Comparison of ENCODE assay signal across 8 cellular contexts in genomic region chr7:28955723-28956607, GRCh38. TPM values are rescaled to one million over a fixed set of nuclear protein-coding genes. Genes with fewer than 3 reads are reported as not detected.
DNase-seq lines count a peak whose midpoint lies in the region; ATAC-seq and TF ChIP-seq lines count a peak whose summit lies in the region.

No MANE protein-coding gene starts in this region.

- peaks cover 71% of the 10 kb centered on the region for H3K27me3 Mint-ChIP-seq in endodermal cell (ENCODE audit: insufficient read depth)
- H3K27me3 Mint-ChIP-seq in memory B cell: peaks cover 28% of the 10 kb centered on the region

- no peaks in the 10 kb centered on the region for H3K79me2 ChIP-seq in GM23248 (ENCODE audit: insufficient read depth)

- H3K9ac ChIP-seq in GM23248 (no peak overlapping the region), endodermal cell (ENCODE audit: extremely low read depth, low read length, poor library complexity, severe bottlenecking) (peak overlapping the region; percentile 15)

- H3K36me3 ChIP-seq in GM23248 (ENCODE audit: low read depth) (no peaks in the 10 kb centered on the region), endodermal cell (ENCODE audit: control insufficient read depth, insufficient read depth, low read length) (no peaks in the 10 kb centered on the region)

- H3F3A ChIP-seq in GM23248 (ENCODE audit: insufficient read depth): no peaks in the 10 kb centered on the region

- H3K4me3 ChIP-seq in AG10803 (ENCODE audit: low read length) (no peak overlapping the region; the same call in 1 of the 2 replicates), GM23248 (peak overlapping the region; percentile 48), endodermal cell (ENCODE audit: low read length) (peak overlapping the region; percentile 75)

- H3K36me3 Mint-ChIP-seq in endodermal cell (ENCODE audit: low read depth): no peaks in the 10 kb centered on the region
- H3K36me3 Mint-ChIP-seq in memory B cell: no peaks in the 10 kb centered on the region

- peak; percentile 35 for ATAC-seq in memory B cell (ENCODE audit: low read depth)
- no peak for ATAC-seq in GM21723 (IDR thresholded peaks at IDR 0.05; ENCODE audit: unreplicated experiment)
- no peak for ATAC-seq in HG03439 (IDR thresholded peaks at IDR 0.05; ENCODE audit: unreplicated experiment)

- CTCF ChIA-PET in RWPE1 (lab: Yijun Ruan, JAX): interaction anchor here (0.5 to 4.6 kb wide), 36 partner anchors 12 to 1086 kb away, joined by 3 to 37 read pairs (median 3); partner anchors contain the start of gene CPVL

- DNase-seq in AG10803 (ENCODE audit: low read depth) (no peak), GM23248 (peak; percentile 66), RWPE1 (ENCODE audit: low spot score) (peak; percentile 63), endodermal cell (peak; percentile 94), memory B cell (ENCODE audit: low spot score in 2 of 2) (no peak)

- H3K27ac ChIP-seq in GM23248 (no peak overlapping the region), RWPE1 (no peak overlapping the region), endodermal cell (ENCODE audit: low read depth, low read length) (no peak overlapping the region), temporal lobe (ENCODE audit: low read depth, low read length) (peak overlapping the region; percentile 17)

- H3K4me2 ChIP-seq in GM23248 (ENCODE audit: unreplicated experiment): peak overlapping the region; percentile 51

- H3K27me3 ChIP-seq in GM23248 (replicated peaks; ENCODE audit: insufficient read depth) (peaks cover 32% of the 10 kb centered on the region; the same call in 1 of the 2 replicates), endodermal cell (ENCODE audit: control insufficient read depth, insufficient read depth, low read length, poor library complexity, severe bottlenecking) (peaks cover 28% of the 10 kb centered on the region)

- in situ Hi-C loops in GM23248 (cut with MboI): no loop called here

- peak; percentile 38 for TF ChIP-seq CTCF in AG10803 (conservative IDR thresholded peaks at IDR 0.05; ENCODE audit: low read length)
- peak; percentile 38; the same call in 1 of the 2 replicates for TF ChIP-seq CTCF in RWPE1 (conservative IDR thresholded peaks at IDR 0.05; ENCODE audit: low read depth)
- TF ChIP-seq CTCF in endodermal cell (conservative IDR thresholded peaks at IDR 0.05): peak; percentile 76

- H3K4me1 ChIP-seq in GM23248 (ENCODE audit: insufficient read depth) (no peaks in the 10 kb centered on the region), endodermal cell (ENCODE audit: control insufficient read depth, insufficient read depth, low read length) (no peaks in the 10 kb centered on the region)

- no peak overlapping the region for H3K27ac Mint-ChIP-seq in endodermal cell
- no peak overlapping the region for H3K27ac Mint-ChIP-seq in memory B cell

- H3K9me3 Mint-ChIP-seq in endodermal cell (no peaks in the 10 kb centered on the region), memory B cell (no peaks in the 10 kb centered on the region)

- peaks cover 18% of the 10 kb centered on the region for H3K4me1 Mint-ChIP-seq in endodermal cell
- H3K4me1 Mint-ChIP-seq in memory B cell: peaks cover 2% of the 10 kb centered on the region

- POLR2A ChIA-PET in RWPE1 (lab: Yijun Ruan, JAX; ENCODE audit: low non-redundant PET): no interaction called here

- H3K9me3 ChIP-seq in GM23248 (ENCODE audit: low read depth) (no peaks in the 10 kb centered on the region), endodermal cell (ENCODE audit: control insufficient read depth, low read length) (no peaks in the 10 kb centered on the region)

- H4K20me1 ChIP-seq in GM23248 (ENCODE audit: insufficient read depth): no peaks in the 10 kb centered on the region

- H3K9me2 ChIP-seq in GM23248 (ENCODE audit: insufficient read depth): no peaks in the 10 kb centered on the region

- H2AFZ ChIP-seq in GM23248: peak overlapping the region; percentile 60

- peak overlapping the region; percentile 60 for H3K4me3 Mint-ChIP-seq in endodermal cell
- H3K4me3 Mint-ChIP-seq in memory B cell: peak overlapping the region; percentile 59

- WGBS in GM23248 (ENCODE audit: low coverage in 1 of 2, low lambda C conversion rate in 2 of 2, missing lambda C conversion rate in 2 of 2), 2 experiments: 8% methylated on average over 75 to 86 of the region's 104 CpGs
- 38 to 56% methylated on average over 44 to 104 of the region's 104 CpGs for WGBS in endodermal cell (ENCODE audit: insufficient coverage in 1 of 2, insufficient read length in 1 of 2), 2 experiments

RNA-seq across cellular contexts. Expression of gene TRIL, which starts 2.2 kb away (rescaled TPM):
- 0.32 and 0.38 TPM in 2 replicates for total RNA-seq in GM23248 (2014; rRNA removed; shearing (Covaris generic))
- polyA plus RNA-seq in GM23248 (2016; fragmentation: Nextera tagmentation; extraction: Ambion mirVana): 0.08 TPM in 2 replicates
- total RNA-seq in endodermal cell (1 to 10 TPM; 1.6 to 3.3 TPM), temporal lobe (13.0 TPM)
- 17.3 TPM for polyA plus RNA-seq in endodermal cell (2013, experiment 1 of 2)
- polyA plus RNA-seq in endodermal cell (2013, experiment 2 of 2): 19.1 TPM

Comparison
In these comparisons a context has a peak if more than half of its experiments do, and no peak if none do; other contexts are left out.
1. DNase-seq: peak in GM23248 (single experiment), RWPE1 (single experiment) and endodermal cell (single experiment); none in AG10803 (single experiment) and memory B cell (0 of 2).
2. Peak in every context shown above with its lines, with median percentiles within 50 percentile points of each other: CTCF ChIP-seq.